Comparison of ENCODE assay signal across 2 cellular contexts in the genomic region with DNA sequence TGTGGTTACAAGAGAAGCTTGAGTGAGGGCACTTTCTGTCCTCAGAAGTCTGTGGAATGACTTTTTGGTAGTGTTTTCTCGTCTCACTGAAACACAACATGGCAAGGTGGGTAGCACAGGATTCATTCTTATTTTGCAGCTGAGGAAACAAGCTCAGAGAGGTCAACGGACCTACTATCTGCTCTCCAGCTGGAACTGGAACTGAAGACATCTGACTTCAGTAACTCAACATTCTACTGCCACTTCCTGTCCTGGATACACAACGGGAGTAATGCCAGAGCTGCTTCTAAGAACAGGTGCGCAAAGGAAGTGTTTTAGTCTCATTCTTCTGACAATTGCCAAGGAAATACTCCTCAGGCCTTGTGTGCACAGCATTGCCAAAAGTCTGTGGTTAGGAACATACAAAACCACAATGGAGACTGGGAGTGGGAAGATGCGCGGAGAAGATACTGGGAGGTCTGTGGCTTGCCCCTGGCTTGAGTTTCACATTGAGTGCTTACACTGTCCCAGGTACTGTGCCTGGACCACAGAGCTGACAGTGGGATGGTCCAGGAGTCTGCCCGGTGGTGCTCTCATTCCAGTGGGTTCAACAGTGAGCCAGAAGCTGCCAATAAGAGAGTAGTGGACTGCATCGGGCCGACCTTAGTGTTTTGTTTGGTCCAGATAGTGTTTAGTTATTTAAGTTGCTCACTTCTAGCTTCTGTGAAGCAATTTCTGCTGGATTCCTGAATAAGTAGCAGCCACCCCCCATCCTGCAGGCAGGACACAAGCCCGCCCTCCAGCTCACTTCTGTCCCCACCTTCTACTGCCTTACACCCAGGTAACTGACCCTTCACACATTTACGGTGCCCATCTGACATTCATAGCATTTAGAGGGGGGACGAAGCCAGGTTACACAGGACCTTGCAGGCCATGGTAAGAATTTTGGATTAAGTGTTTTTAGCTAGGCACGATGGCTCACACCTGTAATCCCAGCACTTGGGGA.
TF ChIP-seq lines count a peak whose summit lies in the region.

No MANE protein-coding gene starts in this region.

TF ChIP-seq in GM12891, 5 proteins besides CTCF, POLR2A, EP300 and RAD21 (continued from another document):
- no peak for TF ChIP-seq POLR2AphosphoS5 (IDR thresholded peaks at IDR 0.05; ENCODE audit: low read depth, low read length)
- TF ChIP-seq POU2F2 (IDR thresholded peaks at IDR 0.05; ENCODE audit: low read depth, low read length): no peak

TF ChIP-seq in SK-N-SH, 30 proteins besides CTCF, POLR2A, EP300 and RAD21 (continued from another document):
- TF ChIP-seq, protein P1, sequence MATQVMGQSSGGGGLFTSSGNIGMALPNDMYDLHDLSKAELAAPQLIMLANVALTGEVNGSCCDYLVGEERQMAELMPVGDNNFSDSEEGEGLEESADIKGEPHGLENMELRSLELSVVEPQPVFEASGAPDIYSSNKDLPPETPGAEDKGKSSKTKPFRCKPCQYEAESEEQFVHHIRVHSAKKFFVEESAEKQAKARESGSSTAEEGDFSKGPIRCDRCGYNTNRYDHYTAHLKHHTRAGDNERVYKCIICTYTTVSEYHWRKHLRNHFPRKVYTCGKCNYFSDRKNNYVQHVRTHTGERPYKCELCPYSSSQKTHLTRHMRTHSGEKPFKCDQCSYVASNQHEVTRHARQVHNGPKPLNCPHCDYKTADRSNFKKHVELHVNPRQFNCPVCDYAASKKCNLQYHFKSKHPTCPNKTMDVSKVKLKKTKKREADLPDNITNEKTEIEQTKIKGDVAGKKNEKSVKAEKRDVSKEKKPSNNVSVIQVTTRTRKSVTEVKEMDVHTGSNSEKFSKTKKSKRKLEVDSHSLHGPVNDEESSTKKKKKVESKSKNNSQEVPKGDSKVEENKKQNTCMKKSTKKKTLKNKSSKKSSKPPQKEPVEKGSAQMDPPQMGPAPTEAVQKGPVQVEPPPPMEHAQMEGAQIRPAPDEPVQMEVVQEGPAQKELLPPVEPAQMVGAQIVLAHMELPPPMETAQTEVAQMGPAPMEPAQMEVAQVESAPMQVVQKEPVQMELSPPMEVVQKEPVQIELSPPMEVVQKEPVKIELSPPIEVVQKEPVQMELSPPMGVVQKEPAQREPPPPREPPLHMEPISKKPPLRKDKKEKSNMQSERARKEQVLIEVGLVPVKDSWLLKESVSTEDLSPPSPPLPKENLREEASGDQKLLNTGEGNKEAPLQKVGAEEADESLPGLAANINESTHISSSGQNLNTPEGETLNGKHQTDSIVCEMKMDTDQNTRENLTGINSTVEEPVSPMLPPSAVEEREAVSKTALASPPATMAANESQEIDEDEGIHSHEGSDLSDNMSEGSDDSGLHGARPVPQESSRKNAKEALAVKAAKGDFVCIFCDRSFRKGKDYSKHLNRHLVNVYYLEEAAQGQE (IDR thresholded peaks at IDR 0.05; ENCODE audit: low read depth, low read length): 0 out of 2 replicates have a peak, but pooled peaks have one; percentile 4
- TF ChIP-seq, protein P2, sequence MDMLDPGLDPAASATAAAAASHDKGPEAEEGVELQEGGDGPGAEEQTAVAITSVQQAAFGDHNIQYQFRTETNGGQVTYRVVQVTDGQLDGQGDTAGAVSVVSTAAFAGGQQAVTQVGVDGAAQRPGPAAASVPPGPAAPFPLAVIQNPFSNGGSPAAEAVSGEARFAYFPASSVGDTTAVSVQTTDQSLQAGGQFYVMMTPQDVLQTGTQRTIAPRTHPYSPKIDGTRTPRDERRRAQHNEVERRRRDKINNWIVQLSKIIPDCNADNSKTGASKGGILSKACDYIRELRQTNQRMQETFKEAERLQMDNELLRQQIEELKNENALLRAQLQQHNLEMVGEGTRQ (IDR thresholded peaks at IDR 0.05; ENCODE audit: borderline replicate concordance, low read depth, low read length): no peak
- no peak for TF ChIP-seq RCOR1 (IDR thresholded peaks at IDR 0.05; ENCODE audit: low read length)
- peak; percentile 35; the same call in 1 of the 2 replicates for TF ChIP-seq ELF1 (IDR thresholded peaks at IDR 0.05)
- peak; percentile 48; the same call in 1 of the 2 replicates for TF ChIP-seq TCF12 (IDR thresholded peaks at IDR 0.05)
